Comparison of ENCODE assay signal across 27 cellular contexts in genomic region chr2:39755466-39755865, GRCh38.
"Had no signal": no experiment of that assay in that cellular context is flagged by ENCODE, and none has a peak within 500 bp of the region (broad histone marks: within the 10 kb centered on the region; RNA-seq: fewer than 3 reads in every experiment).

No MANE protein-coding gene starts in this region.

- H3K9me3 Mint-ChIP-seq: effector memory CD8-positive, alpha-beta T cell; mesothelial cell of epicardium; naive B cell; nephron; neural progenitor cell; stimulated activated memory B cell treated with anti-CD40 and anti-IgM and Interleukin-4, amounts not matched to agents 10 μg/mL and 1 μg/mL and 100 μg/mL, for 72 hours; stimulated activated naive CD8-positive, alpha-beta T cell treated with anti-CD3 and anti-CD28 coated beads, Interleukin-15, Interleukin-2, amounts not matched to agents 100 ng/mL and 50 ng/mL, for 24 hours had no signal

- H3K4me1 ChIP-seq: heart left ventricle, left lung, prostate gland, right atrium auricular region, spleen, tibial nerve, upper lobe of left lung had no signal

- H3K27ac Mint-ChIP-seq: effector memory CD8-positive, alpha-beta T cell; mesothelial cell of epicardium; nephron; neural progenitor cell; stimulated activated memory B cell treated with anti-CD40 and anti-IgM and Interleukin-4, amounts not matched to agents 10 μg/mL and 1 μg/mL and 100 μg/mL, for 72 hours; stimulated activated naive CD8-positive, alpha-beta T cell treated with anti-CD3 and anti-CD28 coated beads, Interleukin-15, Interleukin-2, amounts not matched to agents 100 ng/mL and 50 ng/mL, for 24 hours had no signal

- DNase-seq: cortex of kidney; effector memory CD8-positive, alpha-beta T cell; foreskin fibroblast; heart left ventricle; left cardiac atrium; left lung; mesenchymal stem cell; mucosa of descending colon; naive B cell; spleen; stimulated activated CD4-positive, alpha-beta T cell treated with anti-CD3 and anti-CD28 coated beads, Interleukin-4, amount 100 ng/mL, for 4 hours had no signal

- ATAC-seq: effector memory CD8-positive, alpha-beta T cell; esophagus mucosa; gastroesophageal sphincter; heart left ventricle; left cardiac atrium; left lung; mucosa of descending colon; sciatic nerve; stimulated activated memory B cell treated with anti-CD40 and anti-IgM and Interleukin-4, amounts not matched to agents 10 μg/mL and 1 μg/mL and 100 μg/mL, for 72 hours had no signal

- H3K9me3 ChIP-seq: gastroesophageal sphincter, heart left ventricle, left lung, mucosa of descending colon, prostate gland, right atrium auricular region, spleen, thoracic aorta, tibial nerve, upper lobe of left lung had no signal

- FAIRE-seq: urothelium cell line had no signal

- H3K27me3 Mint-ChIP-seq: effector memory CD8-positive, alpha-beta T cell; naive B cell; stimulated activated memory B cell treated with anti-CD40 and anti-IgM and Interleukin-4, amounts not matched to agents 10 μg/mL and 1 μg/mL and 100 μg/mL, for 72 hours; stimulated activated naive CD8-positive, alpha-beta T cell treated with anti-CD3 and anti-CD28 coated beads, Interleukin-15, Interleukin-2, amounts not matched to agents 100 ng/mL and 50 ng/mL, for 24 hours had no signal

- H3K36me3 ChIP-seq: neural progenitor cell, prostate gland had no signal

- H3K4me1 Mint-ChIP-seq: mesothelial cell of epicardium; naive B cell; nephron; neural progenitor cell; stimulated activated memory B cell treated with anti-CD40 and anti-IgM and Interleukin-4, amounts not matched to agents 10 μg/mL and 1 μg/mL and 100 μg/mL, for 72 hours had no signal

- H3K27me3 ChIP-seq: gastroesophageal sphincter, heart left ventricle, hepatocyte, left lung, neural progenitor cell, right atrium auricular region, spleen, tibial nerve, upper lobe of left lung had no signal

- H3K79me2 ChIP-seq: hepatocyte had no signal

- H3K27ac ChIP-seq: epithelial cell of prostate, gastroesophageal sphincter, heart left ventricle, hepatocyte, left lung, neural progenitor cell, prostate gland, right atrium auricular region, spleen, thoracic aorta, tibial nerve, upper lobe of left lung had no signal

- H3K4me3 Mint-ChIP-seq: effector memory CD8-positive, alpha-beta T cell; mesothelial cell of epicardium; naive B cell; nephron; neural progenitor cell; stimulated activated memory B cell treated with anti-CD40 and anti-IgM and Interleukin-4, amounts not matched to agents 10 μg/mL and 1 μg/mL and 100 μg/mL, for 72 hours; stimulated activated naive CD8-positive, alpha-beta T cell treated with anti-CD3 and anti-CD28 coated beads, Interleukin-15, Interleukin-2, amounts not matched to agents 100 ng/mL and 50 ng/mL, for 24 hours had no signal

- H2AFZ ChIP-seq: hepatocyte, neural progenitor cell had no signal

- H3K4me3 ChIP-seq: gastroesophageal sphincter, heart left ventricle, hepatocyte, left lung, mucosa of descending colon, neural progenitor cell, prostate gland, right atrium auricular region, spleen, thoracic aorta, tibial nerve, upper lobe of left lung had no signal

- H3K9ac ChIP-seq: neural progenitor cell had no signal

- H3K4me2 ChIP-seq: hepatocyte, neural progenitor cell had no signal
